In the genomic region with DNA sequence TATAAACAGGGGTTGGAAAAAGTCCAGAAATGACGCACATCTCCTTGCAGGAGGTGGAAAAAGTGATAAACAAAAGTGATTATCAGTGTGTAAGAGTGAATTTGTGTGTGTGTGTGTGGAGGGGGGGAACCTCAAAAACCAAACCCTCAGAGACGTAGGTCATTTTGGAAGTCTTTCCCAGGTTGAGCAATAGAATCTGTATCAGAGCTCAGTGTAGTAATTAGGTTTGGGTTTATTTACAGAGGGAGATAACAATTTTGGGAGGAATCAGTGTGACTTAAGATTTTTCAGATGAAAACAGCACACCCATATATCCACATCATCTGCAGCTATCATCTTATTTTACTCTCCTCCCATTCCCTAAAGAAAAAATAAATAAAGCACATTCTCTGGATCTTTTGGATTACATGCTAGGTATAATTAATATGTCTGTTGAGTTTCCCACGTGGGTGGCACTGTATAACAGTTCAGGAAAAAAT, we compare ENCODE assay signal across 23 cellular contexts.
DNase-seq lines count a peak whose midpoint lies in the region; ATAC-seq lines count a peak whose summit lies in the region.
"Had no signal": no experiment of that assay in that cellular context is flagged by ENCODE, and none has a peak within 500 bp of the region (broad histone marks: within the 10 kb centered on the region; RNA-seq: fewer than 3 reads in every experiment).

No MANE protein-coding gene starts in this region.

- peaks cover 35% of the 10 kb centered on the region for H3K4me1 Mint-ChIP-seq in activated naive CD8-positive, alpha-beta T cell treated with anti-CD3 and anti-CD28 coated beads for 36 hours
- peaks cover 71% of the 10 kb centered on the region for H3K4me1 Mint-ChIP-seq in stimulated activated naive CD8-positive, alpha-beta T cell treated with anti-CD3 and anti-CD28 coated beads, Interleukin-15, Interleukin-2, amounts not matched to agents 100 ng/mL and 50 ng/mL, for 24 hours (ENCODE audit: low read depth)

- peaks cover 0 to 13% of the 10 kb centered on the region in 2 donors for H3K9me3 Mint-ChIP-seq in activated naive CD4-positive, alpha-beta T cell treated with anti-CD3 and anti-CD28 coated beads, Interleukin-2, amount 50 U/mL, for 72 hours
- H3K9me3 Mint-ChIP-seq in activated naive CD8-positive, alpha-beta T cell treated with anti-CD3 and anti-CD28 coated beads for 36 hours, result peaks cover 21% of the 10 kb centered on the region
- no peaks in the 10 kb centered on the region for H3K9me3 Mint-ChIP-seq in stimulated activated naive CD8-positive, alpha-beta T cell treated with anti-CD3 and anti-CD28 coated beads, Interleukin-15, Interleukin-2, amounts not matched to agents 100 ng/mL and 50 ng/mL, for 24 hours
- H3K9me3 Mint-ChIP-seq: natural killer cell had no signal

- peak in 1 of 2 donors; percentile 14 for DNase-seq in activated naive CD4-positive, alpha-beta T cell treated with anti-CD3 and anti-CD28 coated beads, Interleukin-2, amount 50 U/mL, for 72 hours (ENCODE audit: low spot score in 2 of 2)
- no peak for DNase-seq in activated naive CD4-positive, alpha-beta T cell treated with Interleukin-2 at 50 U/mL for 16 hours
- no peak for DNase-seq in activated naive CD8-positive, alpha-beta T cell treated with anti-CD3 and anti-CD28 coated beads for 36 hours
- DNase-seq in RPMI8226, result no peak
- no peak for DNase-seq in T-helper 9 cell
- DNase-seq: activated CD4-positive, alpha-beta T cell treated with anti-CD3 and anti-CD28 coated beads for 1 hour; activated CD8-positive, alpha-beta memory T cell treated with anti-CD3 and anti-CD28 coated beads, Interleukin-2, amount 10 ng/mL, durations not matched to agents 7 days and 5 days; amygdala; colonic mucosa; esophagus squamous epithelium; natural killer cell; NCI-H2107; NCI-H774; OCI-M1; retina; stimulated activated CD4-positive, alpha-beta T cell treated with anti-CD3 and anti-CD28 coated beads, Interleukin-4, amount 100 ng/mL, for 1 hour; stomach; SW 1271; trophoblast cell had no signal

- peaks cover 0 to 10% of the 10 kb centered on the region in 2 donors for H3K36me3 Mint-ChIP-seq in activated naive CD4-positive, alpha-beta T cell treated with anti-CD3 and anti-CD28 coated beads, Interleukin-2, amount 50 U/mL, for 72 hours
- peaks cover 71% of the 10 kb centered on the region for H3K36me3 Mint-ChIP-seq in activated naive CD8-positive, alpha-beta T cell treated with anti-CD3 and anti-CD28 coated beads for 36 hours
- peaks cover 17% of the 10 kb centered on the region for H3K36me3 Mint-ChIP-seq in stimulated activated naive CD8-positive, alpha-beta T cell treated with anti-CD3 and anti-CD28 coated beads, Interleukin-15, Interleukin-2, amounts not matched to agents 100 ng/mL and 50 ng/mL, for 24 hours (ENCODE audit: low read depth)
- H3K36me3 Mint-ChIP-seq: natural killer cell had no signal

- no peak overlapping the region for H3K4me3 Mint-ChIP-seq in activated naive CD8-positive, alpha-beta T cell treated with anti-CD3 and anti-CD28 coated beads for 36 hours
- peak overlapping the region; percentile 40 for H3K4me3 Mint-ChIP-seq in stimulated activated naive CD8-positive, alpha-beta T cell treated with anti-CD3 and anti-CD28 coated beads, Interleukin-15, Interleukin-2, amounts not matched to agents 100 ng/mL and 50 ng/mL, for 24 hours
- H3K4me3 Mint-ChIP-seq: activated CD8-positive, alpha-beta memory T cell treated with anti-CD3 and anti-CD28 coated beads, Interleukin-2, amount 10 ng/mL, durations not matched to agents 7 days and 5 days; natural killer cell had no signal

- ATAC-seq in activated naive CD4-positive, alpha-beta T cell treated with anti-CD3 and anti-CD28 coated beads, Interleukin-2, amount 50 U/mL, for 72 hours, result peak; percentile 29 to 51
- ATAC-seq in HG02885 (IDR thresholded peaks at IDR 0.05; ENCODE audit: poor library complexity, unreplicated experiment), result peak; percentile 6
- no peak for ATAC-seq in HG03565 (IDR thresholded peaks at IDR 0.05; ENCODE audit: unreplicated experiment)
- ATAC-seq: natural killer cell, Right ventricle myocardium inferior had no signal

- H3K27me3 Mint-ChIP-seq in activated naive CD8-positive, alpha-beta T cell treated with anti-CD3 and anti-CD28 coated beads for 36 hours, result no peaks in the 10 kb centered on the region
- H3K27me3 Mint-ChIP-seq in stimulated activated naive CD8-positive, alpha-beta T cell treated with anti-CD3 and anti-CD28 coated beads, Interleukin-15, Interleukin-2, amounts not matched to agents 100 ng/mL and 50 ng/mL, for 24 hours, result no peaks in the 10 kb centered on the region
- H3K27me3 Mint-ChIP-seq: activated CD8-positive, alpha-beta memory T cell treated with anti-CD3 and anti-CD28 coated beads, Interleukin-2, amount 10 ng/mL, durations not matched to agents 7 days and 5 days had no signal

- peak overlapping the region in 1 of 2 donors; percentile 25 for H3K27ac Mint-ChIP-seq in activated naive CD4-positive, alpha-beta T cell treated with anti-CD3 and anti-CD28 coated beads, Interleukin-2, amount 50 U/mL, for 72 hours
- H3K27ac Mint-ChIP-seq in activated naive CD8-positive, alpha-beta T cell treated with anti-CD3 and anti-CD28 coated beads for 36 hours, result peak overlapping the region; percentile 85
- H3K27ac Mint-ChIP-seq in stimulated activated naive CD8-positive, alpha-beta T cell treated with anti-CD3 and anti-CD28 coated beads, Interleukin-15, Interleukin-2, amounts not matched to agents 100 ng/mL and 50 ng/mL, for 24 hours, result peak overlapping the region; percentile 88
- H3K27ac Mint-ChIP-seq: activated CD8-positive, alpha-beta memory T cell treated with anti-CD3 and anti-CD28 coated beads, Interleukin-2, amount 10 ng/mL, durations not matched to agents 7 days and 5 days; natural killer cell had no signal
